1 cellular context compared by ENCODE assay signal in genomic region chr15:56733131-56734012, GRCh38.
TF ChIP-seq lines count a peak whose summit lies in the region.

TSS of gene ZNF280D (minus strand) at chr15:56733509. CDS start at chr15:56707109, 26,400 bp downstream.

TF ChIP-seq in HepG2, 621 proteins besides CTCF, POLR2A, EP300 and RAD21 (continued from another document and continues in another):
- TF ChIP-seq PRDM15 (CRISPR knock-in tag; IDR thresholded peaks at IDR 0.05) (peak; percentile 99), ARID5B (CRISPR knock-in tag; IDR thresholded peaks at IDR 0.05) (no peak; the same call in 1 of the 2 replicates), BRF2 (CRISPR knock-in tag; IDR thresholded peaks at IDR 0.05) (peak; percentile 57; the same call in 1 of the 2 replicates), TEAD2 (CRISPR knock-in tag; IDR thresholded peaks at IDR 0.05) (no peak), ZNF746 (CRISPR knock-in tag; IDR thresholded peaks at IDR 0.05) (no peak), GFI1 (CRISPR knock-in tag; IDR thresholded peaks at IDR 0.05; ENCODE audit: borderline replicate concordance) (no peak), ZNF850 (CRISPR knock-in tag; conservative IDR thresholded peaks at IDR 0.05) (no peak), NR2F1 (CRISPR knock-in tag; IDR thresholded peaks at IDR 0.05) (no peak), PBX2 (CRISPR knock-in tag; IDR thresholded peaks at IDR 0.05) (no peak), RARA (CRISPR knock-in tag; IDR thresholded peaks at IDR 0.05) (peak; percentile 49; the same call in 1 of the 2 replicates), MAFF (IDR thresholded peaks at IDR 0.05; ENCODE audit: low read depth, low read length) (no peak), ZNF331 (CRISPR knock-in tag; IDR thresholded peaks at IDR 0.05) (peak; percentile 41; the same call in 1 of the 2 replicates), ZNF143 (CRISPR knock-in tag; IDR thresholded peaks at IDR 0.05) (peak; percentile 88), FOSL2 (CRISPR knock-in tag; IDR thresholded peaks at IDR 0.05) (0 out of 2 replicates have a peak, but pooled peaks have one; percentile 21), MBD4 (IDR thresholded peaks at IDR 0.05; ENCODE audit: borderline replicate concordance, low read length) (no peak), ZNF720 (CRISPR knock-in tag; IDR thresholded peaks at IDR 0.05) (no peak), NR1H2 (CRISPR knock-in tag; IDR thresholded peaks at IDR 0.05; ENCODE audit: borderline replicate concordance, low read depth) (no peak), MBNL3 (CRISPR knock-in tag; conservative IDR thresholded peaks at IDR 0.05) (no peak), SYNCRIP (IDR thresholded peaks at IDR 0.05; ENCODE audit: insufficient read depth, low read depth, low read length) (no peak), ZNF160 (CRISPR knock-in tag; IDR thresholded peaks at IDR 0.05) (no peak; the same call in 1 of the 2 replicates), AGO1 (IDR thresholded peaks at IDR 0.05; ENCODE audit: low read depth, low read length, poor library complexity, severe bottlenecking) (no peak), ZNF20 (CRISPR knock-in tag; IDR thresholded peaks at IDR 0.05) (no peak), SRF (IDR thresholded peaks at IDR 0.05; ENCODE audit: low read depth, low read length) (no peak), SRSF9 (IDR thresholded peaks at IDR 0.05; ENCODE audit: borderline replicate concordance, insufficient read depth, low read depth, low read length, poor library complexity, severe bottlenecking) (no peak), ZBED4 (CRISPR knock-in tag; IDR thresholded peaks at IDR 0.05; ENCODE audit: borderline replicate concordance) (no peak; the same call in 1 of the 2 replicates), SKIL (CRISPR knock-in tag; IDR thresholded peaks at IDR 0.05; ENCODE audit: borderline replicate concordance) (no peak; the same call in 1 of the 2 replicates), ZNF124 (CRISPR knock-in tag; IDR thresholded peaks at IDR 0.05) (no peak), ATM (IDR thresholded peaks at IDR 0.05; ENCODE audit: borderline replicate concordance) (no peak), TOE1 (CRISPR knock-in tag; IDR thresholded peaks at IDR 0.05) (no peak), NFKBIZ (CRISPR knock-in tag; IDR thresholded peaks at IDR 0.05) (no peak), ZFX (CRISPR knock-in tag; IDR thresholded peaks at IDR 0.05; ENCODE audit: low read depth) (peak; percentile 97), GPN1 (CRISPR knock-in tag; IDR thresholded peaks at IDR 0.05; ENCODE audit: borderline replicate concordance) (no peak), HMG20A (CRISPR knock-in tag; IDR thresholded peaks at IDR 0.05; ENCODE audit: borderline replicate concordance) (no peak), PAXIP1 (CRISPR knock-in tag; conservative IDR thresholded peaks at IDR 0.05) (no peak), HNF4G (IDR thresholded peaks at IDR 0.05; ENCODE audit: borderline replicate concordance, low read depth, low read length) (no peak), HNF4G (CRISPR knock-in tag; IDR thresholded peaks at IDR 0.05; ENCODE audit: borderline replicate concordance, low read depth) (no peak), ZNF589 (CRISPR knock-in tag; conservative IDR thresholded peaks at IDR 0.05) (peak; percentile 98)
